Comparison of ENCODE assay signal across 8 cellular contexts in the genomic region with DNA sequence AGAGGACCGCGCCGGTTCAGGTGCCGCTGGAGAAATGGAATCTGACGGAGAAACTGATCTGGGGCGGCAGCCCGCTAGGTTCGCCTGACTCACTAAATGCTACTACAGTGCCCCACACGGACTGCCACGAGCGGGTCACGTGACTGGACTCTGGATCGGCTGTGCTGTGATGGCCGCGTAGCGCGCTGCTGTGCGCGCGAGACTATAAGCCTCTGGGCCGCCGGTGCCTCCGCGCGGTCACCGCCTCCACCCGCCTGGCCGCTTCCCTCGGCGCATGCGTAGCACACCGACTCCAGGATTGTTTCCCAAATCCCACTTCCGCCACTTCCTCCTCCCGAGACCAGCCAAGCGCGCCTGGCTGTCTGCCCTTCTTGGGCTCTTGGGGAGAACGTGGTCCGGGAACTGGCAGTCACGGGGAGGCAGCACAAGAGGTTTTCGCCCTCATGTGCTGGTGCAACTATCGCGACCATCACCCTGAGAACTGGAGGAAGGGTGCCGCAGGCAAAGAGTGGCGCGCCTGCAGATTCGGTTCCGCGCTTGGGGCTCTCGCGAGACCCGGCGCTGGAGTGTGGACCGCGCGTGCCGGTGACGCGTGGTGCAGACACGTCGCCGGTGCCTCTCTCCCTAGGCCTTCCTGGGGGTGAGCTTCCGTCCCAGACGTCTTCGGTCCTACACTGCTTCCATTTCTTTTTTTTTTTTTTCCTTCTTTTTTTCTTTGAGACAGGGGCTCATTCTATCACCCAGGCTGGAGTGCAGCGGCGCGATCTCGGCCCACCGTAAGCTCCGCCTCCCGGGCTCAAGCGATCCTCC. TPM values are rescaled to one million over a fixed set of nuclear protein-coding genes. Genes with fewer than 3 reads are reported as not detected.
A peak's percentile ranks its signal among the peaks of the same experiment; 100 is the strongest.
DNase-seq lines count a peak whose midpoint lies in the region; ATAC-seq and TF ChIP-seq lines count a peak whose summit lies in the region.

No MANE protein-coding gene starts in this region.

- ATAC-seq in GM19025 (IDR thresholded peaks at IDR 0.05; ENCODE audit: low read depth, unreplicated experiment) (peak; percentile 62), HG03342 (IDR thresholded peaks at IDR 0.05; ENCODE audit: unreplicated experiment) (peak; percentile 68)

- DNase-seq in AG09319 (ENCODE audit: extremely low read depth, low read depth) (peak; percentile 93), NCI-H446 (lab: John Stamatoyannopoulos, UW) (peak; percentile 100), cerebellum (ENCODE audit: low spot score) (peak; percentile 94), kidney glomerular epithelial cell (lab: John Stamatoyannopoulos, UW) (peak; percentile 96)
- DNase-seq in activated CD4-positive, alpha-beta T cell treated with anti-CD3 and anti-CD28 coated beads for 1 hour = peak; percentile 86
- DNase-seq in stimulated activated CD4-positive, alpha-beta T cell treated with anti-CD3 and anti-CD28 coated beads, Interleukin-15, amount 100 ng/mL, for 48 hours (ENCODE audit: low read depth in 2 of 2) = peak; percentile 91 to 93

- no peak for TF ChIP-seq CTCF in AG09319 (IDR thresholded peaks at IDR 0.05; ENCODE audit: low read depth, low read length)

RNA-seq across cellular contexts. Expression of a gene that starts 35.8 kb away (rescaled TPM):
- 30.3 TPM for total RNA-seq in cerebellum

Comparison
In these comparisons a context has a peak if more than half of its experiments do, and no peak if none do; other contexts are left out.
1. Peak in every context shown above with its lines: DNase-seq and ATAC-seq.